ENCODE assay signal across 1 cellular context in genomic region chr2:147482590-147483292, GRCh38.
TF ChIP-seq lines count a peak whose summit lies in the region.

No MANE protein-coding gene starts in this region.

TF ChIP-seq in GM12878, 131 proteins besides CTCF, POLR2A, EP300 and RAD21 (continued from another document):
- TF ChIP-seq ZBTB40 (IDR thresholded peaks at IDR 0.05; ENCODE audit: borderline replicate concordance), result no peak
- TF ChIP-seq ZNF217 (IDR thresholded peaks at IDR 0.05), result no peak
- no peak for TF ChIP-seq SPI1 (IDR thresholded peaks at IDR 0.05; ENCODE audit: borderline replicate concordance, insufficient read depth, low read depth, low read length)
- TF ChIP-seq MXI1 (IDR thresholded peaks at IDR 0.05; ENCODE audit: low read depth, low read length), result no peak
- no peak for TF ChIP-seq PML (IDR thresholded peaks at IDR 0.05; ENCODE audit: low read length)
